Comparison of ENCODE assay signal across 14 cellular contexts in the genomic region with DNA sequence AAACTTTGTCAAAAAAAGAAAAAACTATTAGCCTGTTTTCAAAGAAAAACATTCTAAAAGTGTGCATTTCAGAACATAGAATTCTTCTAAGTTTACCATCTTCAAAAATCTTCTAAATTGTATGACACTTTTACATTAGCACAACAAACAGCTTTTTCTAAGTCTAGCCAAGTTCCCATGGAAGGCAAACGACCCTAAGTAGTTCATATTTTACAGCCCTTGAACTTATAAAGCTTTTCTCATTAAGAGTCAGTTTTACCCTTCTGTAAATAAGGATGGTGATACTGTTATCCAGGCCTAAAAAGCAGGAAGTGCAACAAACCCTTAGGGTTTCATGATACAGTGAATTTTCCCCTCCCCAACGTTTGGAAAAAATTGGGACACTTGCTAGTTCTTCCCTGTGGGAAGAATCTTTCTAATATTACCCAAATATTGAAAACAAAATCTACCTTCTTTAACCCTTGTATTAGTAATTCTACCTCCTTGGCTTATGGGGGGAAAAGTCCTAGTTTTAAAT. TPM values are rescaled to one million over a fixed set of nuclear protein-coding genes. Genes with fewer than 3 reads are reported as not detected.
DNase-seq lines count a peak whose midpoint lies in the region; ATAC-seq and TF ChIP-seq lines count a peak whose summit lies in the region.
"Had no signal": no experiment of that assay in that cellular context is flagged by ENCODE, and none has a peak within 500 bp of the region (broad histone marks: within the 10 kb centered on the region; RNA-seq: fewer than 3 reads in every experiment).

No MANE protein-coding gene starts in this region.

- H3K27ac Mint-ChIP-seq in activated T-cell treated with anti-CD3 and anti-CD28 coated beads, Interleukin-2, amount 50 U/mL, for 72 hours = peak overlapping the region; percentile 97
- H3K27ac Mint-ChIP-seq in chondrocyte (ENCODE audit: unreplicated experiment) = peak overlapping the region; percentile 84
- peak overlapping the region; percentile 2 for H3K27ac Mint-ChIP-seq in stimulated activated memory B cell treated with anti-CD40 and anti-IgM and Interleukin-4, amounts not matched to agents 10 μg/mL and 1 μg/mL and 100 μg/mL, for 72 hours

- intact Hi-C loops in OCI-LY7 (cut with micrococcal nuclease; ENCODE audit: unreplicated experiment) (loop anchor here (5.0 kb wide), 1 partner anchor 37 kb away; no protein-coding TSS in a partner anchor), posterior vena cava (cut with DNase I) (no loop called here)

- H3K36me3 ChIP-seq in OCI-LY7 (ENCODE audit: insufficient read depth, low read length) = peaks cover 74% of the 10 kb centered on the region

- TF ChIP-seq CTCF in OCI-LY7 (conservative IDR thresholded peaks at IDR 0.05; ENCODE audit: low read length) (no peak), chondrocyte (IDR thresholded peaks at IDR 0.05) (no peak)

- CTCF ChIA-PET in OCI-LY7 (lab: Charles Lee; ENCODE audit: unreplicated experiment) = no interaction called here

- no peaks in the 10 kb centered on the region for H3K9me3 Mint-ChIP-seq in activated T-cell treated with anti-CD3 and anti-CD28 coated beads, Interleukin-2, amount 50 U/mL, for 72 hours
- no peaks in the 10 kb centered on the region for H3K9me3 Mint-ChIP-seq in chondrocyte (ENCODE audit: low read depth)
- no peaks in the 10 kb centered on the region for H3K9me3 Mint-ChIP-seq in stimulated activated memory B cell treated with anti-CD40 and anti-IgM and Interleukin-4, amounts not matched to agents 10 μg/mL and 1 μg/mL and 100 μg/mL, for 72 hours

- BruUV-seq in OCI-LY7 (replicated peaks; lab: Mats Ljungman, UMichigan) = no TSS peak

- H3K27me3 Mint-ChIP-seq in activated T-cell treated with anti-CD3 and anti-CD28 coated beads, Interleukin-2, amount 50 U/mL, for 72 hours (ENCODE audit: low read depth) = no peaks in the 10 kb centered on the region
- no peaks in the 10 kb centered on the region for H3K27me3 Mint-ChIP-seq in chondrocyte (ENCODE audit: low read depth)
- no peaks in the 10 kb centered on the region for H3K27me3 Mint-ChIP-seq in stimulated activated memory B cell treated with anti-CD40 and anti-IgM and Interleukin-4, amounts not matched to agents 10 μg/mL and 1 μg/mL and 100 μg/mL, for 72 hours

- H3K4me2 ChIP-seq in OCI-LY7 (ENCODE audit: low read length) = peak overlapping the region; percentile 52

- H4K20me1 ChIP-seq in OCI-LY7 (ENCODE audit: insufficient read depth, low read length) = peaks cover 5% of the 10 kb centered on the region

- peak overlapping the region in 1 of 2 donors; percentile 91 for H3K4me3 Mint-ChIP-seq in activated T-cell treated with anti-CD3 and anti-CD28 coated beads, Interleukin-2, amount 50 U/mL, for 72 hours
- no peak overlapping the region for H3K4me3 Mint-ChIP-seq in chondrocyte (ENCODE audit: unreplicated experiment)
- no peak overlapping the region for H3K4me3 Mint-ChIP-seq in stimulated activated memory B cell treated with anti-CD40 and anti-IgM and Interleukin-4, amounts not matched to agents 10 μg/mL and 1 μg/mL and 100 μg/mL, for 72 hours

- H2AFZ ChIP-seq in OCI-LY7 (ENCODE audit: low read length) = no peak overlapping the region

- peaks cover 46% of the 10 kb centered on the region for H3K79me2 ChIP-seq in OCI-LY7 (ENCODE audit: insufficient read depth, low read depth, low read length)

- H3K4me1 ChIP-seq in OCI-LY7 (ENCODE audit: insufficient read depth, low read length, poor library complexity, severe bottlenecking) = peaks cover 45% of the 10 kb centered on the region

- H3K27ac ChIP-seq in OCI-LY7 (ENCODE audit: low read depth, low read length, poor library complexity, severe bottlenecking) = peak overlapping the region; percentile 89

- POLR2A ChIA-PET in OCI-LY7 (lab: Charles Lee) = interaction anchor here (0.9 to 1.4 kb wide), 5 partner anchors 9 to 44 kb away, joined by 3 to 8 read pairs (median 3); no protein-coding TSS in a partner anchor

- no peak overlapping the region for H3K4me3 ChIP-seq in OCI-LY7 (ENCODE audit: low read depth, low read length, poor library complexity, severe bottlenecking)
- H3K4me3 ChIP-seq: dorsolateral prefrontal cortex, HAP-1, skin epidermis had no signal

- H3K9me2 ChIP-seq in OCI-LY7 (ENCODE audit: insufficient read depth, low read length) = no peaks in the 10 kb centered on the region

- no peak for ATAC-seq in activated T-cell treated with anti-CD3 and anti-CD28 coated beads, Interleukin-2, amount 50 U/mL, for 72 hours (replicated peaks in 1 of 2)
- ATAC-seq in stimulated activated memory B cell treated with anti-CD40 and anti-IgM and Interleukin-4, amounts not matched to agents 10 μg/mL and 1 μg/mL and 100 μg/mL, for 72 hours = no peak

- H3K4me1 Mint-ChIP-seq in activated T-cell treated with anti-CD3 and anti-CD28 coated beads, Interleukin-2, amount 50 U/mL, for 72 hours (ENCODE audit: low read depth) = peaks cover 51% of the 10 kb centered on the region
- peaks cover 34% of the 10 kb centered on the region for H3K4me1 Mint-ChIP-seq in chondrocyte (ENCODE audit: low read depth)
- H3K4me1 Mint-ChIP-seq in stimulated activated memory B cell treated with anti-CD40 and anti-IgM and Interleukin-4, amounts not matched to agents 10 μg/mL and 1 μg/mL and 100 μg/mL, for 72 hours = peaks cover 19% of the 10 kb centered on the region

- H3K9me3 ChIP-seq in OCI-LY7 (ENCODE audit: low read length) = no peaks in the 10 kb centered on the region
- H3K9me3 ChIP-seq: HAP-1 had no signal

- H3K36me3 Mint-ChIP-seq in activated T-cell treated with anti-CD3 and anti-CD28 coated beads, Interleukin-2, amount 50 U/mL, for 72 hours (ENCODE audit: insufficient read depth in 2 of 2) = peaks cover 15 to 29% of the 10 kb centered on the region in 2 donors
- H3K36me3 Mint-ChIP-seq in chondrocyte (ENCODE audit: low read depth) = peaks cover 18% of the 10 kb centered on the region
- peaks cover 30% of the 10 kb centered on the region for H3K36me3 Mint-ChIP-seq in stimulated activated memory B cell treated with anti-CD40 and anti-IgM and Interleukin-4, amounts not matched to agents 10 μg/mL and 1 μg/mL and 100 μg/mL, for 72 hours

- DNase-seq in activated T-cell treated with anti-CD3 and anti-CD28 coated beads, Interleukin-2, amount 50 U/mL, for 72 hours = no peak
- DNase-seq in activated T-cell treated with anti-CD3 and anti-CD28 coated beads, Interleukin-2, amount 50 U/mL, for 1 hour = no peak
- DNase-seq in OCI-LY7 (ENCODE audit: low spot score) = no peak
- no peak for DNase-seq in chondrocyte (ENCODE audit: low spot score)
- no peak for DNase-seq in DMS53 treated with DMSO at 0.1 percent for 48 hours (lab: John Stamatoyannopoulos, UW; ENCODE audit: unreplicated experiment)
- no peak for DNase-seq in posterior vena cava (ENCODE audit: low spot score)
- DNase-seq in NCI-H510A treated with DMSO at 0.1 percent for 48 hours (lab: John Stamatoyannopoulos, UW) = no peak
- DNase-seq: activated T-cell treated with anti-CD3 and anti-CD28 coated beads for 4 hours, dorsolateral prefrontal cortex, NCI-H2107, SHP77 had no signal

RNA-seq across cellular contexts. Expression of gene ARL6IP1, which starts 4.0 kb away (rescaled TPM):
- 100 to 1,000 TPM; 164 to 169 TPM for total RNA-seq in activated T-cell treated with anti-CD3 and anti-CD28 coated beads, Interleukin-2, amount 50 U/mL, for 72 hours
- 322 and 349 TPM in 2 replicates for total RNA-seq in OCI-LY7 (2014; rRNA removed; shearing (Covaris generic))
- total RNA-seq in OCI-LY7 (2022) (224 and 233 TPM in 2 replicates), chondrocyte (63.6 to 72.4 TPM (median 68.7 TPM) in 3 replicates), posterior vena cava (10 to 100 TPM; 51.9 to 56.7 TPM)

RNA-seq across cellular contexts. Expression of gene RPS15A, which starts 15.2 kb away (rescaled TPM):
- 1,000 to 10,000 TPM; 2,952 to 3,046 TPM for total RNA-seq in activated T-cell treated with anti-CD3 and anti-CD28 coated beads, Interleukin-2, amount 50 U/mL, for 72 hours
- total RNA-seq in OCI-LY7 (2014; rRNA removed; shearing (Covaris generic)) = 2,355 and 2,645 TPM in 2 replicates
- 1,902 and 2,030 TPM in 2 replicates for total RNA-seq in OCI-LY7 (2022)
- total RNA-seq in chondrocyte = 794 to 833 TPM (median 819 TPM) in 3 replicates
- 1,000 to 10,000 TPM; 1,309 to 1,350 TPM for total RNA-seq in posterior vena cava

Comparison
In these comparisons a context has a peak if more than half of its experiments do, and no peak if none do; other contexts are left out.
1. H3K27ac Mint-ChIP-seq: peak in every context shown above with its lines; median percentile 97 in activated T-cell treated with anti-CD3 and anti-CD28 coated beads, Interleukin-2, amount 50 U/mL, for 72 hours; 84 in chondrocyte; 2 in stimulated activated memory B cell treated with anti-CD40 and anti-IgM and Interleukin-4, amounts not matched to agents 10 μg/mL and 1 μg/mL and 100 μg/mL, for 72 hours.